In the genomic region with DNA sequence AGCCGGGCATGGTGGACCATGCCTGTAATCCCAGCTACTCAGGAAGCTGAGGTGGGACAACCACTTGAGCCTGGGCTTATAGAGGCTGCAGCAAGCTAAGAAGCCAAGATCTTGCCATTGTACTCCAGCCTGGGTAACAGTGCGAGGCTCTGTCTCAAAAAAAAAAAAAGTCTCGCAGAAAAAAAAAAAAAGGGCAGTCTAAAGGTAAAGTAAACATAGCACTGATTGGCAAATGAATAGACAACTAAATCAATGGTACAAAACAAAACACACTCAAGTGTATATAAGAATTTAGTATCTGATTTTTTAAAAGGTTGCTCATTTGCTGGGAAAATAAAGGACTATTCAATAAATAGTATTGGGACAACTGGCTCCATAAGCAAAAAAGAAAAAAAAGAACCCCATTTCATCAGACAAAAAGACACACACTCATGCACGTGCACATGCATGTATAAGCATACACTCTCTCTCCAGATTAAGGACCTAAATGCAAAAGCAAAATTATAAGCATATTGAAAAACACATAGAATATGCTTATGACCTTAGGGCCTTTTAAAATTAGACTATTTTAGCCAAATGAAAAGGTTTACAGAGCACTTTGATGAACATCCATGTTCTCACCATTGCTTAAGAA, we compare ENCODE assay signal across 15 cellular contexts. TPM values are rescaled to one million over a fixed set of nuclear protein-coding genes. Genes with fewer than 3 reads are reported as not detected.
A peak's percentile ranks its signal among the peaks of the same experiment; 100 is the strongest.
DNase-seq lines count a peak whose midpoint lies in the region; ATAC-seq and TF ChIP-seq lines count a peak whose summit lies in the region.
"Had no signal": no experiment of that assay in that cellular context is flagged by ENCODE, and none has a peak within 500 bp of the region (broad histone marks: within the 10 kb centered on the region; RNA-seq: fewer than 3 reads in every experiment).

No MANE protein-coding gene starts in this region.

- no peak overlapping the region for H3K4me2 ChIP-seq in neural progenitor cell

- peaks cover 4% of the 10 kb centered on the region for H3F3A ChIP-seq in neural progenitor cell (ENCODE audit: low read depth)

- no peaks in the 10 kb centered on the region for H4K20me1 ChIP-seq in neural progenitor cell (ENCODE audit: low read depth)

- H3K4me3 ChIP-seq in right cardiac atrium (ENCODE audit: low read length) (peak overlapping the region; percentile 2), heart left ventricle (peak overlapping the region in 2 of 12 donors; percentile 14 to 15), upper lobe of right lung (peak overlapping the region; percentile 17), neural progenitor cell (no peak overlapping the region)

- H3K27me3 Mint-ChIP-seq in neural progenitor cell (ENCODE audit: insufficient read depth, low read depth), result peaks cover 2% of the 10 kb centered on the region
- H3K27me3 Mint-ChIP-seq: activated B cell treated with CpG ODN at 0.5 μM for 24 hours had no signal

- ATAC-seq in right cardiac atrium (peak in 1 of 2 donors; percentile 40), heart left ventricle (no peak), left lobe of liver (peak; percentile 61), upper lobe of right lung (no peak)
- ATAC-seq in activated naive CD4-positive, alpha-beta T cell treated with anti-CD3 and anti-CD28 coated beads, Interleukin-2, amount 50 U/mL, for 72 hours, result no peak
- ATAC-seq: left ventricle myocardium superior, natural killer cell had no signal

- no peaks in the 10 kb centered on the region for H3K9me3 ChIP-seq in right cardiac atrium (ENCODE audit: control insufficient read depth, low read length)
- peaks cover 0 to 9% (median 0%) of the 10 kb centered on the region in 12 donors for H3K9me3 ChIP-seq in heart left ventricle
- H3K9me3 ChIP-seq in upper lobe of right lung, result no peaks in the 10 kb centered on the region
- no peaks in the 10 kb centered on the region for H3K9me3 ChIP-seq in neural progenitor cell (ENCODE audit: low read depth)
- H3K9me3 ChIP-seq: BE2C had no signal

- 49% methylated on average over 4 of the region's 4 CpGs for WGBS in right cardiac atrium
- WGBS in heart left ventricle, 4 donors, result 38 to 68% (median 53%) methylated on average over 4 of the region's 4 CpGs

- TF ChIP-seq CTCF in heart left ventricle (IDR thresholded peaks at IDR 0.05), result no peak
- no peak for TF ChIP-seq CTCF in upper lobe of right lung (IDR thresholded peaks at IDR 0.05)
- TF ChIP-seq CTCF in neural progenitor cell (IDR thresholded peaks at IDR 0.05), result no peak

- peaks cover 13% of the 10 kb centered on the region for H3K4me1 Mint-ChIP-seq in neural progenitor cell

- H3K36me3 ChIP-seq in heart left ventricle, result peaks cover 0 to 13% (median 3%) of the 10 kb centered on the region in 9 donors
- H3K36me3 ChIP-seq in upper lobe of right lung, result peaks cover 11% of the 10 kb centered on the region
- H3K36me3 ChIP-seq in neural progenitor cell, result no peaks in the 10 kb centered on the region

- TF ChIP-seq POLR2A in heart left ventricle (IDR thresholded peaks at IDR 0.05), result no peak

- peaks cover 23 to 40% of the 10 kb centered on the region in 2 donors for H3K36me3 Mint-ChIP-seq in activated naive CD4-positive, alpha-beta T cell treated with anti-CD3 and anti-CD28 coated beads, Interleukin-2, amount 50 U/mL, for 72 hours
- peaks cover 7% of the 10 kb centered on the region for H3K36me3 Mint-ChIP-seq in neural progenitor cell

- H3K79me2 ChIP-seq in neural progenitor cell (ENCODE audit: low read depth), result peaks cover 24% of the 10 kb centered on the region

- H3K27ac ChIP-seq in right cardiac atrium (ENCODE audit: low read length) (no peak overlapping the region), heart left ventricle (no peak overlapping the region), upper lobe of right lung (no peak overlapping the region), neural progenitor cell (no peak overlapping the region)

- no peak overlapping the region for H3K4me3 Mint-ChIP-seq in neural progenitor cell
- H3K4me3 Mint-ChIP-seq: activated B cell treated with CpG ODN at 0.5 μM for 24 hours, natural killer cell had no signal

- peak overlapping the region; percentile 22 to 62 for H3K27ac Mint-ChIP-seq in activated naive CD4-positive, alpha-beta T cell treated with anti-CD3 and anti-CD28 coated beads, Interleukin-2, amount 50 U/mL, for 72 hours
- no peak overlapping the region for H3K27ac Mint-ChIP-seq in neural progenitor cell
- H3K27ac Mint-ChIP-seq: activated B cell treated with CpG ODN at 0.5 μM for 24 hours, natural killer cell had no signal

- H2AFZ ChIP-seq in neural progenitor cell (replicated peaks), result no peak overlapping the region

- H3K27me3 ChIP-seq in right cardiac atrium (ENCODE audit: control insufficient read depth, insufficient read depth) (no peaks in the 10 kb centered on the region), heart left ventricle (no peaks in the 10 kb centered on the region), upper lobe of right lung (no peaks in the 10 kb centered on the region), neural progenitor cell (no peaks in the 10 kb centered on the region)
- H3K27me3 ChIP-seq: BE2C had no signal

- peaks cover 0 to 5% of the 10 kb centered on the region in 2 donors for H3K9me3 Mint-ChIP-seq in activated naive CD4-positive, alpha-beta T cell treated with anti-CD3 and anti-CD28 coated beads, Interleukin-2, amount 50 U/mL, for 72 hours
- peaks cover 4% of the 10 kb centered on the region for H3K9me3 Mint-ChIP-seq in neural progenitor cell
- H3K9me3 Mint-ChIP-seq: activated B cell treated with CpG ODN at 0.5 μM for 24 hours, natural killer cell had no signal

- intact Hi-C loops in right cardiac atrium (cut with DNase I), result no loop called here
- intact Hi-C loops in heart left ventricle (cut with DNase I), result no loop called here
- intact Hi-C loops in upper lobe of right lung (cut with DNase I), result loop anchor here (5.0 kb wide), 1 partner anchor 203 kb away; no protein-coding TSS in a partner anchor

- H3K4me1 ChIP-seq in right cardiac atrium (ENCODE audit: control insufficient read depth, insufficient read depth, low read length) (peaks cover 2% of the 10 kb centered on the region), heart left ventricle (peaks cover 3 to 91% (median 38%) of the 10 kb centered on the region in 12 donors), upper lobe of right lung (peaks cover 31% of the 10 kb centered on the region), neural progenitor cell (peaks cover 12% of the 10 kb centered on the region)
- H3K4me1 ChIP-seq: BE2C had no signal

- DNase-seq in right cardiac atrium (no peak), heart left ventricle (no peak), left lobe of liver (ENCODE audit: low spot score) (no peak), upper lobe of right lung (no peak), mucosa of gallbladder (ENCODE audit: low spot score) (no peak), dedifferentiated amniotic fluid mesenchymal stem cell (ENCODE audit: extremely low spot score) (no peak), neural progenitor cell (ENCODE audit: low spot score) (no peak)
- DNase-seq in activated naive CD4-positive, alpha-beta T cell treated with anti-CD3 and anti-CD28 coated beads, Interleukin-2, amount 50 U/mL, for 72 hours (ENCODE audit: low spot score in 2 of 2), result no peak
- DNase-seq: activated B cell treated with CpG ODN at 0.5 μM for 24 hours, BE2C, DMS53, left ventricle myocardium superior, natural killer cell, NCI-H1048, NCI-H774 had no signal

- H3K9ac ChIP-seq in neural progenitor cell, result no peak overlapping the region

RNA-seq across cellular contexts. Expression of a gene that starts 5.7 kb away (rescaled TPM):
- 100 to 1,000 TPM; 192 to 238 (median 219) TPM for total RNA-seq in right cardiac atrium
- polyA plus RNA-seq in right cardiac atrium, result 40.5 TPM
- total RNA-seq in heart left ventricle, result 100 to 1,000 TPM; 106 to 239 (median 160) TPM
- polyA plus RNA-seq in heart left ventricle, result 10 to 100 TPM; 24.6 to 52.4 TPM
- total RNA-seq in activated naive CD4-positive, alpha-beta T cell treated with anti-CD3 and anti-CD28 coated beads, Interleukin-2, amount 50 U/mL, for 72 hours, result 10 to 100 TPM; 47.8 to 84.0 TPM
- total RNA-seq in left lobe of liver, result 154 TPM
- 435 TPM for total RNA-seq in upper lobe of right lung
- total RNA-seq in mucosa of gallbladder, result 235 TPM
- total RNA-seq in neural progenitor cell (ENCODE audit: low replicate concordance), result 27.6 and 54.6 TPM in 2 replicates
